9 cellular contexts compared by ENCODE assay signal in the genomic region with DNA sequence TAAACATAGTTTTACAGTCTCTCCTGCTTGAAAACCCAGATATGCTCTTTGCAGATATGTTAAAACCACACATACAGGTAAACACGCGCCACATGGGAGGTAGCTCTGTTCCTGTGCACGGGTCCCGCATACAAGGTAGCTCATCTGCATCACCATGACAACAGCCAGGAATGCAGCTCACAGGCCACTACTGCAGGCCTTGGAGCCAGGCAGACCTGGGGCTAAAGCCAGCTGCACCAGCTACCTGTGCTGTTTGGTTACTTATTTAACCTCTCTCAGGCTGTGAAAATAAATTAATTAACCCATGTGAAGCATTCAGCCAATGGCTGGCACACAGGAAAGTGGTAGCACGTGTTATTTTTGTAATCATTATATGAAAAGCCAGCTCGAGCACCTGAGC.
A peak's percentile ranks its signal among the peaks of the same experiment; 100 is the strongest.
DNase-seq lines count a peak whose midpoint lies in the region; TF ChIP-seq lines count a peak whose summit lies in the region.
"Had no signal": no experiment of that assay in that cellular context is flagged by ENCODE, and none has a peak within 500 bp of the region (broad histone marks: within the 10 kb centered on the region; RNA-seq: fewer than 3 reads in every experiment).

No MANE protein-coding gene starts in this region.

- H3K79me2 ChIP-seq in neural cell (replicated peaks; ENCODE audit: insufficient read depth, low read length) (no peaks in the 10 kb centered on the region), smooth muscle cell (ENCODE audit: low read depth) (no peaks in the 10 kb centered on the region)

- no peak overlapping the region for H3K4me3 Mint-ChIP-seq in osteocyte (ENCODE audit: unreplicated experiment)

- no peaks in the 10 kb centered on the region for H3F3A ChIP-seq in neural cell (ENCODE audit: insufficient read depth, low read length, poor library complexity, severe bottlenecking)
- H3F3A ChIP-seq in smooth muscle cell (ENCODE audit: low read depth) = no peaks in the 10 kb centered on the region

- peaks cover 23% of the 10 kb centered on the region for H3K4me1 Mint-ChIP-seq in osteocyte (ENCODE audit: unreplicated experiment)

- peaks cover 5% of the 10 kb centered on the region for H3K9me3 Mint-ChIP-seq in osteocyte (ENCODE audit: unreplicated experiment)

- H3K9ac ChIP-seq in neural cell (ENCODE audit: low read length) = no peak overlapping the region
- H3K9ac ChIP-seq in smooth muscle cell (ENCODE audit: low read depth) = no peak overlapping the region

- no peak overlapping the region for H3K27ac Mint-ChIP-seq in osteocyte (ENCODE audit: unreplicated experiment)

- peak; percentile 96 for DNase-seq in DMS53 (lab: John Stamatoyannopoulos, UW)
- DNase-seq in NCI-H2029 (lab: John Stamatoyannopoulos, UW) = peak; percentile 68
- peak; percentile 39 for DNase-seq in choroid plexus epithelial cell (ENCODE audit: low read depth)
- no peak for DNase-seq in NCI-H1436 (lab: John Stamatoyannopoulos, UW)
- DNase-seq in osteocyte (ENCODE audit: extremely low spot score, unreplicated experiment) = no peak
- no peak for DNase-seq in NCI-H446 treated with DMSO at 0.1 percent for 48 hours (lab: John Stamatoyannopoulos, UW)
- no peak for DNase-seq in smooth muscle cell (lab: John Stamatoyannopoulos, UW; ENCODE audit: unreplicated experiment)
- DNase-seq: activated T-cell treated with anti-CD3 and anti-CD28 coated beads, Interleukin-2, amount 50 U/mL, for 48 hours had no signal

- no peak overlapping the region for H3K4me3 ChIP-seq in choroid plexus epithelial cell (ENCODE audit: low read depth, low read length)
- H3K4me3 ChIP-seq in neural cell (ENCODE audit: low read length) = peak overlapping the region; percentile 36
- H3K4me3 ChIP-seq in smooth muscle cell = no peak overlapping the region

- peaks cover 3% of the 10 kb centered on the region for H3K27me3 Mint-ChIP-seq in osteocyte (ENCODE audit: unreplicated experiment)

- no peaks in the 10 kb centered on the region for H4K20me1 ChIP-seq in neural cell (ENCODE audit: insufficient read depth)
- no peaks in the 10 kb centered on the region for H4K20me1 ChIP-seq in smooth muscle cell (ENCODE audit: low read depth)

- no peaks in the 10 kb centered on the region for H3K36me3 Mint-ChIP-seq in osteocyte (ENCODE audit: unreplicated experiment)

- H3K27ac ChIP-seq in neural cell (ENCODE audit: low read length) (no peak overlapping the region), smooth muscle cell (ENCODE audit: low read depth) (no peak overlapping the region)

- H3K27me3 ChIP-seq in neural cell (ENCODE audit: insufficient read depth, low read depth, low read length) = no peaks in the 10 kb centered on the region
- no peaks in the 10 kb centered on the region for H3K27me3 ChIP-seq in smooth muscle cell (ENCODE audit: low read depth)

- H3K36me3 ChIP-seq in neural cell (ENCODE audit: insufficient read depth, low read length) (no peaks in the 10 kb centered on the region), smooth muscle cell (ENCODE audit: low read depth) (no peaks in the 10 kb centered on the region)

- H3K4me2 ChIP-seq in neural cell (ENCODE audit: low read length) (no peak overlapping the region), smooth muscle cell (no peak overlapping the region)

- no peaks in the 10 kb centered on the region for H3K9me3 ChIP-seq in neural cell (ENCODE audit: low read length)
- no peaks in the 10 kb centered on the region for H3K9me3 ChIP-seq in smooth muscle cell (replicated peaks; ENCODE audit: low read depth)

- no peak for TF ChIP-seq EP300 in neural cell (conservative IDR thresholded peaks at IDR 0.05; ENCODE audit: poor library complexity, severe bottlenecking)

- no peak for TF ChIP-seq RAD21 in neural cell (conservative IDR thresholded peaks at IDR 0.05)

- TF ChIP-seq CTCF in choroid plexus epithelial cell (conservative IDR thresholded peaks at IDR 0.05; ENCODE audit: low read depth, low read length) (no peak), neural cell (IDR thresholded peaks at IDR 0.05; ENCODE audit: poor library complexity, severe bottlenecking) (no peak), osteocyte (IDR thresholded peaks at IDR 0.05) (no peak), smooth muscle cell (IDR thresholded peaks at IDR 0.05; ENCODE audit: borderline replicate concordance, insufficient read depth, poor library complexity, severe bottlenecking) (no peak)

- H3K4me1 ChIP-seq in smooth muscle cell (ENCODE audit: low read depth) = no peaks in the 10 kb centered on the region

- H3K9me2 ChIP-seq in neural cell (ENCODE audit: insufficient read depth, low read length) = no peaks in the 10 kb centered on the region

- WGBS in smooth muscle cell (ENCODE audit: low lambda C conversion rate) = 52% methylated on average over 6 of the region's 6 CpGs

- H2AFZ ChIP-seq in neural cell (ENCODE audit: low read depth, low read length) = no peak overlapping the region
- H2AFZ ChIP-seq in smooth muscle cell (ENCODE audit: low read depth) = no peak overlapping the region

TF ChIP-seq in neural cell, 6 proteins besides CTCF, POLR2A, EP300 and RAD21:
- TF ChIP-seq MXI1 (conservative IDR thresholded peaks at IDR 0.05; ENCODE audit: poor library complexity, severe bottlenecking) (peak; percentile 21), EZH2 (IDR thresholded peaks at IDR 0.05; ENCODE audit: borderline replicate concordance, insufficient read depth, low read length, poor library complexity, severe bottlenecking) (no peak)

Comparison
In these comparisons a context has a peak if more than half of its experiments do, and no peak if none do; other contexts are left out.
1. DNase-seq: peak in DMS53 (single experiment), NCI-H2029 (single experiment) and choroid plexus epithelial cell (single experiment); none in NCI-H1436 (single experiment), osteocyte (single experiment), NCI-H446 treated with DMSO at 0.1 percent for 48 hours (single experiment) and smooth muscle cell (single experiment).